Comparison of ENCODE assay signal across 9 cellular contexts in genomic region chr10:451021-451471, GRCh38.
A peak's percentile ranks its signal among the peaks of the same experiment; 100 is the strongest.
DNase-seq lines count a peak whose midpoint lies in the region; ATAC-seq, FAIRE-seq and TF ChIP-seq lines count a peak whose summit lies in the region.
"Had no signal": no experiment of that assay in that cellular context is flagged by ENCODE, and none has a peak within 500 bp of the region (broad histone marks: within the 10 kb centered on the region; RNA-seq: fewer than 3 reads in every experiment).

No MANE protein-coding gene starts in this region.

- H3K27me3 ChIP-seq in Loucy (ENCODE audit: insufficient read depth, low read length, poor library complexity, severe bottlenecking) = peaks cover 40% of the 10 kb centered on the region
- no peaks in the 10 kb centered on the region for H3K27me3 ChIP-seq in pancreas

- H2AFZ ChIP-seq in Loucy (ENCODE audit: low read length) = no peak overlapping the region
- H2AFZ ChIP-seq: parathyroid adenoma had no signal

- H3K9me3 ChIP-seq in Loucy (ENCODE audit: insufficient read depth, low read depth, low read length) (no peaks in the 10 kb centered on the region), pancreas (no peaks in the 10 kb centered on the region)

- no peaks in the 10 kb centered on the region for H3K36me3 ChIP-seq in Loucy (ENCODE audit: insufficient read depth, low read length)
- H3K36me3 ChIP-seq in pancreas = no peaks in the 10 kb centered on the region

- intact Hi-C loops in Right ventricle myocardium inferior (cut with DNase I) = no loop called here
- intact Hi-C loops in cardiac septum (cut with DNase I) = no loop called here
- intact Hi-C loops in pancreas (cut with DNase I) = no loop called here

- H3K4me1 ChIP-seq in Loucy (ENCODE audit: insufficient read depth, low read length, poor library complexity, severe bottlenecking) (peaks cover 19% of the 10 kb centered on the region), pancreas (no peaks in the 10 kb centered on the region)
- H3K4me1 ChIP-seq: parathyroid adenoma had no signal

- TF ChIP-seq CTCF in Loucy (conservative IDR thresholded peaks at IDR 0.05; ENCODE audit: low read length) (no peak), pancreas (IDR thresholded peaks at IDR 0.05) (no peak)

- H3K4me3 ChIP-seq in Loucy (ENCODE audit: low read length, poor library complexity, severe bottlenecking) = peak overlapping the region; percentile 22
- no peak overlapping the region for H3K4me3 ChIP-seq in pancreas

- H4K20me1 ChIP-seq in Loucy (ENCODE audit: insufficient read depth, low read length, poor library complexity, severe bottlenecking) = no peaks in the 10 kb centered on the region

- H3K9me2 ChIP-seq in Loucy (replicated peaks; ENCODE audit: low read depth, low read length) = no peaks in the 10 kb centered on the region

- H3K79me2 ChIP-seq in Loucy (ENCODE audit: insufficient read depth, low read length) = no peaks in the 10 kb centered on the region
- H3K79me2 ChIP-seq: parathyroid adenoma had no signal

- peaks cover 21% of the 10 kb centered on the region for H3F3A ChIP-seq in Loucy (ENCODE audit: low read depth)

- DNase-seq in Right ventricle myocardium inferior (ENCODE audit: missing footprints) (no peak), cardiac septum (ENCODE audit: low spot score) (no peak), activated T-helper 1 cell treated with Interleukin-2 at 50 U/mL for 16 hours (ENCODE audit: low read depth) (peak; percentile 55), pancreas (no peak), NCI-H1436 treated with DMSO at 0.1 percent for 48 hours (lab: John Stamatoyannopoulos, UW) (no peak), NCI-H128 (lab: John Stamatoyannopoulos, UW; ENCODE audit: unreplicated experiment) (no peak), SHP77 treated with DMSO at 0.1 percent for 48 hours (lab: John Stamatoyannopoulos, UW) (no peak)

- WGBS in pancreas, 2 donors = 84 to 85% methylated on average over 11 of the region's 11 CpGs

- FAIRE-seq in pancreas (lab: Jason Lieb, UNC) = no peak

- no peak overlapping the region for H3K27ac ChIP-seq in pancreas
- H3K27ac ChIP-seq: parathyroid adenoma had no signal

- ATAC-seq in Right ventricle myocardium inferior = peak; percentile 57
- peak in 3 of 4 donors; percentile 16 to 56 (median 28) for ATAC-seq in pancreas

- no peak overlapping the region for H3K9ac ChIP-seq in Loucy (ENCODE audit: low read depth, low read length, poor library complexity, severe bottlenecking)
- H3K9ac ChIP-seq: parathyroid adenoma had no signal

- H3K4me2 ChIP-seq in Loucy (ENCODE audit: low read depth, low read length, poor library complexity, severe bottlenecking) = peak overlapping the region; percentile 58
